3 cellular contexts compared by ENCODE assay signal in genomic region chr4:100175853-100176252, GRCh38.
"Had no signal": no experiment of that assay in that cellular context is flagged by ENCODE, and none has a peak within 500 bp of the region (broad histone marks: within the 10 kb centered on the region; RNA-seq: fewer than 3 reads in every experiment).

No MANE protein-coding gene starts in this region.

- ATAC-seq: GM12878 had no signal

- DNase-seq: GDM1, GF-D8 had no signal
